15 cellular contexts compared by ENCODE assay signal in the genomic region with DNA sequence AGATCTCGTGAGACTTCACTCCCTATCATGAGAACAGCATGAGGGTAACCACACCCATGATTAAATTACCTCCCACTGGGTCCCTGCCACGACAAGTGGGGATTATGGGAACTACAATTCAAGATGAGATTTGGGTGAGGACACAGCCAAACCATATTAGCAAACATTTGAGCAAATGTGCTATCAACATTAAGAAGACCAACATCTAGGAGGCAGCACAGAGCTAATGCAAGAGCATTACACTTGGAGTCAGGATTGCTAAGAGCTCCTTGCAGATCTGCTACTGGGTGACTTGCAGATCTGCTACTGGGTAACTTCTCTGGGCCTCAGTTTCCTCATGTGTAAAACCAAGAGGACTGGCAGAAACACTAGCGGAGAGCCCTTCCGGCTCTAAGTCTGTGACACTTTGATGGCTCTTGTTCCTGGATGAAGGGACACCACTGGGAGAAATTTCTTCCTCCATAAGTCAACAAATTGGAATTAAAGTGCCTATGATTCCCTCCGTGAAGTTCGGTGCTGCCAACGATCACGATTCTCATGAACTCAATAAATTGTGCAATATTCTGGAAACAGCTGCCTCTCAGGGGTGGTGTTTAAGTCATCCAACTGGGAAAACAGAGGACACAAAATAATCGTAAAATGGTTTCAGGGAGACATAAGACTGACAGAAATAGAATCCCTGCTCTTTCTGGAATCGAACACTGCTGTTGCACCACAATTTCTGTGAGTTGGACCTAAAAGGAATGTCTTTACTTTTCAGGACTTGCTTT.
DNase-seq lines count a peak whose midpoint lies in the region; ATAC-seq and TF ChIP-seq lines count a peak whose summit lies in the region.
"Had no signal": no experiment of that assay in that cellular context is flagged by ENCODE, and none has a peak within 500 bp of the region (broad histone marks: within the 10 kb centered on the region; RNA-seq: fewer than 3 reads in every experiment).

No MANE protein-coding gene starts in this region.

- CTCF ChIA-PET in Panc1 (lab: Charles Lee), result no interaction called here

- H3K9me3 Mint-ChIP-seq in natural killer cell, result no peaks in the 10 kb centered on the region

- H3K4me1 ChIP-seq in Panc1 (ENCODE audit: control insufficient read depth, insufficient read depth, low read length), result no peaks in the 10 kb centered on the region
- no peaks in the 10 kb centered on the region for H3K4me1 ChIP-seq in heart right ventricle
- peaks cover 9% of the 10 kb centered on the region for H3K4me1 ChIP-seq in vagina
- H3K4me1 ChIP-seq: adrenal gland had no signal

- TF ChIP-seq POLR2A in vagina (IDR thresholded peaks at IDR 0.05), result no peak

- intact Hi-C loops in Panc1 (cut with micrococcal nuclease; ENCODE audit: unreplicated experiment), result no loop called here
- intact Hi-C loops in heart right ventricle (cut with DNase I), result no loop called here
- intact Hi-C loops in vagina (cut with DNase I), result no loop called here
- intact Hi-C loops in natural killer cell (cut with micrococcal nuclease), result no loop called here

- H3K9me3 ChIP-seq in Panc1 (ENCODE audit: control insufficient read depth, insufficient read depth, low read depth, low read length) (no peaks in the 10 kb centered on the region), heart right ventricle (peaks cover 0 to 4% (median 0%) of the 10 kb centered on the region in 11 donors), vagina (no peaks in the 10 kb centered on the region)
- H3K9me3 ChIP-seq: adrenal gland had no signal

- POLR2A ChIA-PET in Panc1 (lab: Charles Lee), result no interaction called here

- ATAC-seq in Panc1 (no peak), heart right ventricle (peak in 3 of 8 donors; percentile 41 to 66 (median 58)), HG03457 (IDR thresholded peaks at IDR 0.05; ENCODE audit: unreplicated experiment) (no peak), natural killer cell (no peak)
- ATAC-seq: activated CD4-positive, CD25-positive, alpha-beta regulatory T cell treated with anti-CD3 and anti-CD28 coated beads, Interleukin-2, amount 50 U/mL, for 24 hours had no signal

- H3K4me3 ChIP-seq in Panc1 (ENCODE audit: low read depth in 2 of 2, low read length in 2 of 2) (no peak overlapping the region), heart right ventricle (peak overlapping the region in 1 of 10 donors; percentile 7), vagina (no peak overlapping the region)
- H3K4me3 ChIP-seq: adrenal gland, skin epidermis had no signal

- no peak overlapping the region; the same call in 1 of the 2 replicates for H3K27ac ChIP-seq in Panc1 (ENCODE audit: low read length)
- H3K27ac ChIP-seq in heart right ventricle, result peak overlapping the region in 6 of 10 donors; percentile 0 to 55 (median 32)
- peak overlapping the region; percentile 32 for H3K27ac ChIP-seq in vagina
- H3K27ac ChIP-seq: adrenal gland had no signal

- H3K4me1 Mint-ChIP-seq in natural killer cell, result peaks cover 8 to 11% of the 10 kb centered on the region in 2 donors

- no peaks in the 10 kb centered on the region for H3K36me3 ChIP-seq in Panc1 (ENCODE audit: control insufficient read depth, insufficient read depth, low read length)
- no peaks in the 10 kb centered on the region for H3K36me3 ChIP-seq in heart right ventricle
- H3K36me3 ChIP-seq in vagina, result no peaks in the 10 kb centered on the region
- H3K36me3 ChIP-seq: adrenal gland had no signal

- 69 to 80% methylated on average over 10 of the region's 10 CpGs for WGBS in heart right ventricle, 2 donors

- no TSS peak for BruUV-seq in Panc1 (replicated peaks; lab: Mats Ljungman, UMichigan)

- in situ Hi-C loops in Panc1 (cut with HindIII; ENCODE audit: low pct_unique_long_range_greater_than_20kb, low sequenced_read_pairs), result no loop called here

- H3K27me3 ChIP-seq in Panc1 (ENCODE audit: control insufficient read depth, insufficient read depth, low read length), result no peaks in the 10 kb centered on the region
- peaks cover 0 to 10% (median 0%) of the 10 kb centered on the region in 7 donors for H3K27me3 ChIP-seq in heart right ventricle
- H3K27me3 ChIP-seq in vagina, result no peaks in the 10 kb centered on the region
- H3K27me3 ChIP-seq: adrenal gland had no signal

- no peak overlapping the region for H3K4me3 Mint-ChIP-seq in natural killer cell

- TF ChIP-seq CTCF in Panc1 (IDR thresholded peaks at IDR 0.05) (peak; percentile 11; the same call in 1 of the 2 replicates), heart right ventricle (IDR thresholded peaks at IDR 0.05) (peak in 1 of 9 donors; percentile 11), vagina (IDR thresholded peaks at IDR 0.05) (no peak), natural killer cell (IDR thresholded peaks at IDR 0.05) (no peak)

- no peak overlapping the region for H3K27ac Mint-ChIP-seq in natural killer cell

- DNase-seq in DMS53 (lab: John Stamatoyannopoulos, UW), result peak; percentile 14
- DNase-seq in DMS53 treated with DMSO at 0.1 percent for 48 hours (lab: John Stamatoyannopoulos, UW; ENCODE audit: unreplicated experiment), result no peak
- DNase-seq in Panc1 (ENCODE audit: low read depth, low spot score), result no peak
- no peak for DNase-seq in heart right ventricle
- DNase-seq in vagina (ENCODE audit: extremely low spot score in 2 of 2), result no peak
- DNase-seq in iPS-NIHi7 (ENCODE audit: extremely low spot score), result no peak
- DNase-seq in natural killer cell, result no peak
- DNase-seq: 8988T, adrenal gland, NCI-H1092, NCI-H226, OCI-M1 had no signal

- no peaks in the 10 kb centered on the region for H3K36me3 Mint-ChIP-seq in natural killer cell

- peaks cover 0 to 2% of the 10 kb centered on the region in 2 donors for H3K27me3 Mint-ChIP-seq in natural killer cell (ENCODE audit: low read depth in 2 of 2)
